8 cellular contexts compared by ENCODE assay signal in genomic region chr1:230979389-230979716, GRCh38. TPM values are rescaled to one million over a fixed set of nuclear protein-coding genes. Genes with fewer than 3 reads are reported as not detected.
A peak's percentile ranks its signal among the peaks of the same experiment; 100 is the strongest.
DNase-seq lines count a peak whose midpoint lies in the region; ATAC-seq and TF ChIP-seq lines count a peak whose summit lies in the region.

No MANE protein-coding gene starts in this region.

- H3K4me3 ChIP-seq in GM06990 (replicated peaks; ENCODE audit: low read depth, low read length) (peak overlapping the region; percentile 90), SJSA1 (peak overlapping the region; percentile 93), fibroblast of mammary gland (ENCODE audit: control insufficient read depth, low read depth, low read length) (peak overlapping the region; percentile 77), psoas muscle (peak overlapping the region; percentile 81)

- no peaks in the 10 kb centered on the region for H3K27me3 ChIP-seq in GM06990 (replicated peaks; ENCODE audit: control insufficient read depth, insufficient read depth, low read length)
- H3K27me3 ChIP-seq in SJSA1 (replicated peaks): no peaks in the 10 kb centered on the region
- no peaks in the 10 kb centered on the region for H3K27me3 ChIP-seq in psoas muscle (ENCODE audit: insufficient read depth in 3 of 3, low read length in 2 of 3)

- intact Hi-C loops in psoas muscle (cut with DNase I): loop anchor here in 1 of 2 donors (5.0 kb wide), 1 partner anchor 233 kb away; no protein-coding TSS in a partner anchor

- ATAC-seq in psoas muscle: peak in 1 of 4 donors; percentile 7
- no peak for ATAC-seq in HG03565 (IDR thresholded peaks at IDR 0.05; ENCODE audit: unreplicated experiment)

- TF ChIP-seq CTCF in GM06990 (IDR thresholded peaks at IDR 0.05; ENCODE audit: insufficient read depth, low read length, poor library complexity, severe bottlenecking) (no peak), fibroblast of mammary gland (conservative IDR thresholded peaks at IDR 0.05; ENCODE audit: control insufficient read depth, insufficient read depth, low read depth, low read length) (no peak), psoas muscle (IDR thresholded peaks at IDR 0.05) (no peak)

- 6 to 7% (median 7%) methylated on average over 12 of the region's 12 CpGs for WGBS in psoas muscle, 3 donors

- DNase-seq in GM06990 (ENCODE audit: extremely low read depth, insufficient read length) (no peak), SJSA1 (ENCODE audit: low read depth in 1 of 2, low spot score in 2 of 2) (no peak), fibroblast of mammary gland (ENCODE audit: low read depth) (no peak), psoas muscle (no peak), COLO668 (lab: John Stamatoyannopoulos, UW; ENCODE audit: unreplicated experiment) (no peak), NCI-H1105 (lab: John Stamatoyannopoulos, UW) (no peak), HK-2 (ENCODE audit: unreplicated experiment) (no peak)

- H3K27ac ChIP-seq in SJSA1 (no peak overlapping the region), psoas muscle (peak overlapping the region; percentile 65)

- H3K4me1 ChIP-seq in SJSA1 (replicated peaks) (peaks cover 13% of the 10 kb centered on the region), psoas muscle (peaks cover 16% of the 10 kb centered on the region)

- no peaks in the 10 kb centered on the region for H3K9me3 ChIP-seq in SJSA1 (replicated peaks)
- H3K9me3 ChIP-seq in psoas muscle: no peaks in the 10 kb centered on the region

- H3K36me3 ChIP-seq in GM06990 (ENCODE audit: control insufficient read depth, insufficient read depth, low read length) (peaks cover 2% of the 10 kb centered on the region), SJSA1 (peaks cover 10% of the 10 kb centered on the region), psoas muscle (ENCODE audit: insufficient read depth in 1 of 2, low read depth in 1 of 2) (peaks cover 0 to 28% of the 10 kb centered on the region in 2 donors)

RNA-seq across cellular contexts. Expression of gene ARV1, which starts 0.5 kb away (rescaled TPM):
- 23.6 and 33.1 TPM in 2 replicates for total RNA-seq in SJSA1 (2014; rRNA removed; shearing (Covaris generic))
- total RNA-seq in psoas muscle: 10 to 100 TPM in 3 of 4 donors, 1 to 10 TPM in 1; 7.9 to 18.7 (median 12.2) TPM
- polyA plus RNA-seq in psoas muscle: 10 to 100 TPM; 12.6 to 22.5 (median 21.8) TPM

RNA-seq across cellular contexts. Expression of gene TTC13, which starts 0.7 kb away (rescaled TPM):
- total RNA-seq in SJSA1 (2014; rRNA removed; shearing (Covaris generic)): 8.5 and 9.9 TPM in 2 replicates
- 10 to 100 TPM in 2 of 4 donors, 1 to 10 TPM in 2; 7.6 to 14.3 (median 9.5) TPM for total RNA-seq in psoas muscle
- 10 to 100 TPM in 2 of 3 donors, 1 to 10 TPM in 1; 9.3 to 24.2 (median 11.5) TPM for polyA plus RNA-seq in psoas muscle
